In the genomic region with DNA sequence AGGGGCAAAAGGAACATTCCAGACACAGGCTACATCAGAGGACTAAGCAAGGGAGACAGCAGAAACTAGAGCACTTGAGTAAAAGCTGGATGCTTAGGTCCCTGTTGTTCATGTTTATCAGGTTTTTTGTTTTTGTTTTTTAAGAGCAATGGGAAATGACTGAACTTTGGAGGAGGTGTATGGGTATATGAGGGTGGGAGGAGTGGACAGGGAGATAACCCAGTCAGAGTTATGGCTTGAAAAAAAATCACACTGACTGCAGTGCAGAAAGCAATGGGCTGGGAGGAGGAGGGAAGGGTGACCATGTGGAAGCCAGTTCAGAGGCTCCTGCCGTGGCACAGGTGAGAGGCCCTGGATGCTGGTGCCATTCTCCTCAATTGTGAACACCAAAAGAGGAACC, we compare ENCODE assay signal across 30 cellular contexts.
"Had no signal": no experiment of that assay in that cellular context is flagged by ENCODE, and none has a peak within 500 bp of the region (broad histone marks: within the 10 kb centered on the region; RNA-seq: fewer than 3 reads in every experiment).

No MANE protein-coding gene starts in this region.

- H3K9me3 Mint-ChIP-seq: activated CD8-positive, alpha-beta T cell treated with anti-CD3 and anti-CD28 coated beads for 36 hours; activated T-cell treated with anti-CD3 and anti-CD28 coated beads, Interleukin-2, amount 50 U/mL, for 4 hours; activated T-helper 17 cell treated with anti-CD3 and anti-CD28 coated beads, Interleukin-2, amount 50 U/mL, for 72 hours; T-cell; T-helper 1 cell treated with Interleukin-12 subunit alpha and Interleukin-12 subunit beta and Interleukin-4 antibody, amounts not matched to agents 30 μg/mL and 1 μg/mL, for 36 hours; T-helper 2 cell treated with Interferon-gamma antibody and Interleukin-4, amounts not matched to agents 5 μg/mL and 100 μg/mL, for 36 hours had no signal

- H3K4me3 Mint-ChIP-seq: activated CD4-positive, alpha-beta T cell treated with anti-CD3 and anti-CD28 coated beads for 36 hours; activated CD8-positive, alpha-beta T cell treated with anti-CD3 and anti-CD28 coated beads for 36 hours; activated naive CD8-positive, alpha-beta T cell; activated T-cell treated with anti-CD3 and anti-CD28 coated beads, Interleukin-2, amount 50 U/mL, for 4 hours; activated T-helper 17 cell treated with anti-CD3 and anti-CD28 coated beads, Interleukin-2, amount 50 U/mL, for 72 hours; T-cell; T-helper 1 cell treated with Interleukin-12 subunit alpha and Interleukin-12 subunit beta and Interleukin-4 antibody, amounts not matched to agents 30 μg/mL and 1 μg/mL, for 36 hours; T-helper 2 cell treated with Interferon-gamma antibody and Interleukin-4, amounts not matched to agents 5 μg/mL and 100 μg/mL, for 36 hours had no signal

- H3K27me3 Mint-ChIP-seq: activated CD4-positive, alpha-beta T cell treated with anti-CD3 and anti-CD28 coated beads for 36 hours; activated CD8-positive, alpha-beta T cell treated with anti-CD3 and anti-CD28 coated beads for 36 hours; activated naive CD8-positive, alpha-beta T cell; activated T-helper 17 cell treated with anti-CD3 and anti-CD28 coated beads, Interleukin-2, amount 50 U/mL, for 72 hours; T-cell had no signal

- H3K4me3 ChIP-seq: body of pancreas, colonic mucosa, esophagus squamous epithelium, gastroesophageal sphincter, heart right ventricle, hepatocyte had no signal

- H3K4me2 ChIP-seq: hepatocyte had no signal

- H3K4me1 ChIP-seq: body of pancreas, colonic mucosa, esophagus squamous epithelium, gastroesophageal sphincter, heart right ventricle had no signal

- H3K27me3 ChIP-seq: body of pancreas, colonic mucosa, esophagus squamous epithelium, gastroesophageal sphincter, heart right ventricle, hepatocyte had no signal

- H3K9me3 ChIP-seq: body of pancreas, colonic mucosa, esophagus squamous epithelium, gastroesophageal sphincter, heart right ventricle had no signal

- H3K4me1 Mint-ChIP-seq: activated CD4-positive, alpha-beta T cell treated with anti-CD3 and anti-CD28 coated beads for 36 hours; T-cell had no signal

- H2AFZ ChIP-seq: hepatocyte had no signal

- ATAC-seq: activated CD4-positive, alpha-beta T cell treated with anti-CD3 and anti-CD28 coated beads for 36 hours; activated CD8-positive, alpha-beta T cell treated with anti-CD3 and anti-CD28 coated beads for 36 hours; activated T-cell treated with anti-CD3 and anti-CD28 coated beads, Interleukin-2, amount 50 U/mL, for 4 hours; activated T-helper 17 cell treated with anti-CD3 and anti-CD28 coated beads, Interleukin-2, amount 50 U/mL, for 72 hours; body of pancreas; gastroesophageal sphincter; heart right ventricle; T-cell had no signal

- H3K27ac Mint-ChIP-seq: activated CD8-positive, alpha-beta T cell treated with anti-CD3 and anti-CD28 coated beads for 36 hours; activated naive CD8-positive, alpha-beta T cell; T-helper 1 cell treated with Interleukin-12 subunit alpha and Interleukin-12 subunit beta and Interleukin-4 antibody, amounts not matched to agents 30 μg/mL and 1 μg/mL, for 36 hours; T-helper 2 cell treated with Interferon-gamma antibody and Interleukin-4, amounts not matched to agents 5 μg/mL and 100 μg/mL, for 36 hours had no signal

- H3K79me2 ChIP-seq: hepatocyte had no signal

- H3K36me3 ChIP-seq: colonic mucosa had no signal

- DNase-seq: activated CD4-positive, alpha-beta T cell treated with anti-CD3 and anti-CD28 coated beads for 36 hours; activated CD4-positive, alpha-beta T cell treated with anti-CD3 and anti-CD28 coated beads, Interleukin-2, amount 50 U/mL, for 1 hour; activated CD4-positive, alpha-beta T cell treated with anti-CD3 and anti-CD28 coated beads, Interleukin-2, amount 50 U/mL, for 48 hours; activated CD4-positive, CD25-positive, alpha-beta regulatory T cell; activated CD4-positive, CD25-positive, alpha-beta regulatory T cell treated with anti-CD3 and anti-CD28 coated beads, Interleukin-2, amount 50 U/mL, for 72 hours; activated CD8-positive, alpha-beta memory T cell treated with anti-CD3 and anti-CD28 coated beads for 24 hours; activated CD8-positive, alpha-beta T cell treated with anti-CD3 and anti-CD28 coated beads for 36 hours; activated effector memory CD4-positive, alpha-beta T cell treated with Interleukin-2 at 50 U/mL for 16 hours; activated gamma-delta T cell treated with Interleukin-2 at 50 U/mL for 16 hours; activated naive CD4-positive, alpha-beta T cell treated with anti-CD3 and anti-CD28 coated beads, Interleukin-2, amount 50 U/mL, for 16 hours; activated naive CD4-positive, alpha-beta T cell treated with Interleukin-2 at 50 U/mL for 16 hours; activated T-cell treated with anti-CD3 and anti-CD28 coated beads, Interleukin-2, amount 50 U/mL, for 4 hours; amygdala; aorta; body of pancreas; caudate nucleus; colonic mucosa; effector CD8-positive, alpha-beta T cell; erythroblast; esophagus squamous epithelium; foreskin melanocyte; heart right ventricle; T-cell; T1000 had no signal

- H3K27ac ChIP-seq: body of pancreas, colonic mucosa, esophagus squamous epithelium, gastroesophageal sphincter, heart right ventricle, hepatocyte had no signal
